10 cellular contexts compared by ENCODE assay signal in the genomic region with DNA sequence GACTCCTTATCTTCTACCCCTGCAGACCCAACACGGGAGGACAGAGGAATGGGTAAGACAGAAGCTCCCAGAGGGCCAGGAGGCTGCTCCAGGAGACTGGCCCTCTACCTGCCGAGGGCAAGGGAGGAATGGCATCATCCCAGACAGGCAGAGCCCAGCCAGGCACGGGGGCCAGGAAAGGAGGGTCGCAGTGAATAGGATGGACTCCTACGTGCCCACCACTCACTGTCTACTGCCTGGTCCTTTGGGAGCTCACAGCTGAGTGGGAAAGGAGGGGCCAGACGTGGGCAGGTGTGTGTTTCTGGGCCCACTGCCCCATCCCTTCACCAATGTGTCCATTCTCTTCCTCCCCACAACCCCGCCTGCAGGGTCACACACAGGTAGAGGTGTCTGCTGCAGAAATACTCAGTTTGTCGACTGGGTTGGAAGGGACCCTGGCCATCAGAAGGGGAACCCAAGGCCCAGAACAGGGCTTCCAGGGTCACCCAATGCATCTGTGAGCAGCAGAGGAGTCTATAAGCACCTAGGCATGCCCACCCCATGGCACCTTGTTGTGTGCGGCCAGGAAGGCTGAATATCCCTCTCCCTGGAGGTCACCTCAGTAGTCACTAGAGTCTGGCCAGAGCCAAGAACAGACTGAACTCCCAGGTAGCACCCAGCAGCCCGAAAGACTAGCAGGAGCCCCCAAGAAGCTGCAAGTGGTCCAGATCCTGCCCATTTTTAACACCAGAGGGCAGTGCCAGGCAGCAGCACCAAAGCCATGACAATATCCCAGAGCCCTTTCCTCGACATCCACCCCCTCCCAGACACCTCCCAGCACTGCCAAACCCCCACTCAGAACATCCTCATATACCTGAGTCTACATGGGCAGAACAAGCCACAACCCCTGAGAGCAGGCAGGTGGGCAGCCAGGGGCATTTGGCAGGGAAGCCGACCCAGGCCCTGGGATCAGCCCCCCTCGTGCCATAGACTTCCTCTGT. TPM values are rescaled to one million over a fixed set of nuclear protein-coding genes. Genes with fewer than 3 reads are reported as not detected.
DNase-seq lines count a peak whose midpoint lies in the region; ATAC-seq, FAIRE-seq and TF ChIP-seq lines count a peak whose summit lies in the region.
"Had no signal": no experiment of that assay in that cellular context is flagged by ENCODE, and none has a peak within 500 bp of the region (broad histone marks: within the 10 kb centered on the region; RNA-seq: fewer than 3 reads in every experiment).

No MANE protein-coding gene starts in this region.

- H3K4me1 ChIP-seq in H1 (replicated peaks in 1 of 4; ENCODE audit: control insufficient read depth in 3 of 4, insufficient read depth in 4 of 4, low read length in 3 of 4) = peaks cover 0 to 4% (median 3%) of the 10 kb centered on the region in 4 experiments; a peak in 3 of 7 replicates
- H3K4me1 ChIP-seq in spleen = peaks cover 11 to 67% (median 39%) of the 10 kb centered on the region in 6 donors

- H3K9me3 Mint-ChIP-seq in activated naive CD4-positive, alpha-beta T cell treated with anti-CD3 and anti-CD28 coated beads, Interleukin-2, amount 50 U/mL, for 72 hours = no peaks in the 10 kb centered on the region
- no peaks in the 10 kb centered on the region for H3K9me3 Mint-ChIP-seq in activated naive CD4-positive, alpha-beta T cell treated with anti-CD3 and anti-CD28 coated beads, Interleukin-2, amount 10 ng/mL, durations not matched to agents 7 days and 5 days

- no peak overlapping the region for H3K4me3 Mint-ChIP-seq in activated naive CD4-positive, alpha-beta T cell treated with anti-CD3 and anti-CD28 coated beads, Interleukin-2, amount 10 ng/mL, durations not matched to agents 7 days and 5 days

- H3K4me2 ChIP-seq in H1 (ENCODE audit: insufficient read depth in 1 of 2, low read depth in 2 of 2, low read length in 2 of 2) = no peak overlapping the region

- H3K4me1 Mint-ChIP-seq in activated naive CD4-positive, alpha-beta T cell treated with anti-CD3 and anti-CD28 coated beads, Interleukin-2, amount 10 ng/mL, durations not matched to agents 7 days and 5 days = peaks cover 24% of the 10 kb centered on the region

- H3K4me3 ChIP-seq in NB4 (ENCODE audit: low read depth, low read length) = no peak overlapping the region
- no peak overlapping the region for H3K4me3 ChIP-seq in H1 (ENCODE audit: extremely low read depth in 1 of 4, insufficient read depth in 2 of 4, low read depth in 3 of 4, low read length in 4 of 4)
- no peak overlapping the region for H3K4me3 ChIP-seq in spleen

- peak; percentile 25 to 37; a peak in 3 of 4 replicates for TF ChIP-seq RAD21 in H1 (IDR thresholded peaks at IDR 0.05 in 1 of 2, conservative IDR thresholded peaks at IDR 0.05 in 1 of 2; ENCODE audit: low read depth in 2 of 2, low read length in 2 of 2)

- no peaks in the 10 kb centered on the region for H3K36me3 Mint-ChIP-seq in activated naive CD4-positive, alpha-beta T cell treated with anti-CD3 and anti-CD28 coated beads, Interleukin-2, amount 50 U/mL, for 72 hours
- peaks cover 37% of the 10 kb centered on the region for H3K36me3 Mint-ChIP-seq in activated naive CD4-positive, alpha-beta T cell treated with anti-CD3 and anti-CD28 coated beads, Interleukin-2, amount 10 ng/mL, durations not matched to agents 7 days and 5 days

- no peak overlapping the region for H2BK20ac ChIP-seq in H1 (ENCODE audit: low read length)

- H2BK12ac ChIP-seq in H1 (ENCODE audit: low read depth, low read length) = no peak overlapping the region

- no peak overlapping the region for H3K9ac ChIP-seq in H1 (replicated peaks in 1 of 4; ENCODE audit: extremely low read depth in 1 of 4, low read depth in 3 of 4, low read length in 3 of 4)

- no peak for FAIRE-seq in H1 (lab: Jason Lieb, UNC)
- FAIRE-seq: G401.6 had no signal

- H2BK15ac ChIP-seq in H1 (ENCODE audit: low read length) = no peak overlapping the region

- CTCF ChIA-PET in activated naive CD4-positive, alpha-beta T cell treated with anti-CD3 and anti-CD28 coated beads, Interleukin-2, amount 10 ng/mL, durations not matched to agents 7 days and 5 days (lab: Charles Lee) = no interaction called here
- CTCF ChIA-PET in H1 (lab: Charles Lee; ENCODE audit: partially characterized antibody) = interaction anchor here (0.8 to 9.0 kb wide), 10 partner anchors 7 to 123 kb away, joined by 3 to 68 read pairs (median 6); no protein-coding TSS in a partner anchor

- H3K36me3 ChIP-seq in H1 (ENCODE audit: control insufficient read depth in 2 of 4, insufficient read depth in 4 of 4, low read length in 3 of 4) (peaks cover 75 to 99% (median 94%) of the 10 kb centered on the region in 4 experiments), spleen (peaks cover 7 to 100% (median 92%) of the 10 kb centered on the region in 6 donors)

- no peaks in the 10 kb centered on the region for H3K9me3 ChIP-seq in H1 (ENCODE audit: insufficient read depth in 2 of 2, low read depth in 1 of 2, low read length in 1 of 2)
- H3K9me3 ChIP-seq in spleen = no peaks in the 10 kb centered on the region

- H2AK5ac ChIP-seq in H1 (ENCODE audit: low read depth, low read length) = no peak overlapping the region

- intact Hi-C loops in spleen (cut with DNase I; ENCODE audit: low total_unique reads) = no loop called here

- no peak overlapping the region for H2BK120ac ChIP-seq in H1 (replicated peaks; ENCODE audit: low read depth, low read length)

- no peak for ATAC-seq in activated naive CD4-positive, alpha-beta T cell treated with anti-CD3 and anti-CD28 coated beads, Interleukin-2, amount 50 U/mL, for 72 hours

- no peak overlapping the region for H3K4ac ChIP-seq in H1 (replicated peaks; ENCODE audit: insufficient read length, low read depth, low read length)

- peaks cover 25 to 55% of the 10 kb centered on the region in 2 experiments for H4K20me1 ChIP-seq in H1 (replicated peaks in 1 of 2; ENCODE audit: control insufficient read depth in 1 of 2, insufficient read depth in 2 of 2, low read length in 2 of 2)

- H3K27me3 Mint-ChIP-seq in activated naive CD4-positive, alpha-beta T cell treated with anti-CD3 and anti-CD28 coated beads, Interleukin-2, amount 10 ng/mL, durations not matched to agents 7 days and 5 days = no peaks in the 10 kb centered on the region

- H3K79me2 ChIP-seq in H1 (ENCODE audit: control insufficient read depth in 1 of 2, insufficient read depth in 2 of 2, low read length in 2 of 2) = no peaks in the 10 kb centered on the region; a peak in 1 of 4 replicates

- peak; percentile 8 for TF ChIP-seq POLR2A in NB4 (IDR thresholded peaks at IDR 0.05; ENCODE audit: extremely low read depth, insufficient read length)
- peak in 1 of 2 experiments; percentile 47; a peak in 1 of 3 replicates for TF ChIP-seq POLR2A in H1 (IDR thresholded peaks at IDR 0.05; ENCODE audit: control extremely low read depth in 1 of 2, low read depth in 2 of 2, low read length in 2 of 2)
- TF ChIP-seq POLR2A in spleen (IDR thresholded peaks at IDR 0.05) = no peak

- peaks cover 7% of the 10 kb centered on the region for H3K79me1 ChIP-seq in H1 (ENCODE audit: low read depth, low read length)

- WGBS in H1 (ENCODE audit: extremely low coverage in 1 of 2, insufficient coverage in 1 of 2, insufficient read length in 1 of 2, insufficient replicate concordance in 2 of 2, low coverage in 1 of 2, low lambda C conversion rate in 2 of 2, missing lambda C conversion rate in 1 of 2), 2 experiments = 87% methylated on average over 12 of the region's 13 CpGs; no CpG with 5 or more reads in 1 of the 2 experiments
- 82 to 92% (median 86%) methylated on average over 9 to 13 of the region's 13 CpGs for WGBS in spleen, 5 donors

- H3K14ac ChIP-seq in H1 (ENCODE audit: insufficient read length) = no peak overlapping the region

- H2BK5ac ChIP-seq in H1 (ENCODE audit: low read depth, low read length) = no peak overlapping the region

- H4K5ac ChIP-seq in H1 (ENCODE audit: insufficient read length, low read depth, low read length) = no peak overlapping the region

- H3K27me3 ChIP-seq in H1 (replicated peaks in 1 of 4; ENCODE audit: control insufficient read depth in 3 of 4, extremely low read depth in 1 of 4, insufficient read depth in 3 of 4, low read length in 3 of 4) (no peaks in the 10 kb centered on the region), spleen (replicated peaks in 1 of 7) (no peaks in the 10 kb centered on the region)

- peak overlapping the region; percentile 57 for H4K8ac ChIP-seq in H1 (ENCODE audit: extremely low read depth, insufficient read depth, low read length)

- H4K91ac ChIP-seq in H1 (replicated peaks; ENCODE audit: insufficient read length, low read length) = no peak overlapping the region

- H3K27ac Mint-ChIP-seq in activated naive CD4-positive, alpha-beta T cell treated with anti-CD3 and anti-CD28 coated beads, Interleukin-2, amount 50 U/mL, for 72 hours = peak overlapping the region; percentile 48 to 82
- H3K27ac Mint-ChIP-seq in activated naive CD4-positive, alpha-beta T cell treated with anti-CD3 and anti-CD28 coated beads, Interleukin-2, amount 10 ng/mL, durations not matched to agents 7 days and 5 days = no peak overlapping the region

- no peak overlapping the region for H3K56ac ChIP-seq in H1 (replicated peaks; ENCODE audit: insufficient read length, low read depth, low read length)

- H3K18ac ChIP-seq in H1 (ENCODE audit: extremely low read depth, low read length) = no peak overlapping the region

- no peak for TF ChIP-seq CTCF in NB4 (IDR thresholded peaks at IDR 0.05; ENCODE audit: low read depth, low read length)
- peak in 1 of 3 experiments; percentile 45; a peak in 2 of 4 replicates for TF ChIP-seq CTCF in H1 (IDR thresholded peaks at IDR 0.05; ENCODE audit: control extremely low read depth in 1 of 3, insufficient read depth in 1 of 3, low read depth in 1 of 3, low read length in 3 of 3)
- TF ChIP-seq CTCF in spleen (IDR thresholded peaks at IDR 0.05 in 8 of 11, conservative IDR thresholded peaks at IDR 0.05 in 3 of 11) = no peak

- no peak for DNase-seq in activated naive CD4-positive, alpha-beta T cell treated with anti-CD3 and anti-CD28 coated beads, Interleukin-2, amount 50 U/mL, for 72 hours (ENCODE audit: low spot score in 2 of 2)
- DNase-seq in activated naive CD4-positive, alpha-beta T cell treated with anti-CD3 and anti-CD28 coated beads, Interleukin-2, amount 10 ng/mL, durations not matched to agents 7 days and 5 days = no peak
- no peak for DNase-seq in NB4 (ENCODE audit: low read depth)
- no peak for DNase-seq in H1 (ENCODE audit: low read depth in 1 of 2, low spot score in 2 of 2)
- peak; percentile 56 for DNase-seq in spleen
- no peak for DNase-seq in GDM1 (lab: John Stamatoyannopoulos, UW)
- DNase-seq in NCI-H2171 treated with DMSO at 0.1 percent for 48 hours (lab: John Stamatoyannopoulos, UW) = no peak
- no peak for DNase-seq in hippocampal formation (lab: John Stamatoyannopoulos, UW)
- DNase-seq: trophoblast cell had no signal

- H3K23me2 ChIP-seq in H1 (ENCODE audit: low read depth, low read length) = no peaks in the 10 kb centered on the region

- no peak overlapping the region for H2AFZ ChIP-seq in H1 (ENCODE audit: low read length)

- TF ChIP-seq EP300 in H1 (IDR thresholded peaks at IDR 0.05; ENCODE audit: borderline replicate concordance in 1 of 2, low read depth in 2 of 2, low read length in 2 of 2) = no peak

- POLR2A ChIA-PET in H1 (lab: Charles Lee; ENCODE audit: partially characterized antibody) = interaction anchor here (1.2 to 28.5 kb wide), 4 partner anchors 9 to 116 kb away, joined by 3 to 449 read pairs (median 3); a partner anchor contains a TSS

- H3K27ac ChIP-seq in H1 (ENCODE audit: low read depth, low read length) = peak overlapping the region; percentile 12; the same call in 1 of the 2 replicates
- no peak overlapping the region for H3K27ac ChIP-seq in spleen

- H3K23ac ChIP-seq in H1 (ENCODE audit: insufficient read length) = no peak overlapping the region

RNA-seq across cellular contexts. Expression of a gene that starts 24.0 kb away (rescaled TPM):
- 100 to 1,000 TPM; 258 to 359 TPM for total RNA-seq in activated naive CD4-positive, alpha-beta T cell treated with anti-CD3 and anti-CD28 coated beads, Interleukin-2, amount 50 U/mL, for 72 hours
- total RNA-seq in H1 (2021; fragmentation: NEBNext Ultra II Directional; extraction: Animal tissue kit (Norgen Biotek cat#: 25700)) = 975 and 986 TPM in 2 replicates
- polyA plus RNA-seq in H1 (2011; rRNA removed) (418 and 649 TPM in 2 replicates), spleen (100 to 1,000 TPM; 110 to 195 (median 137) TPM)
- polyA plus RNA-seq in H1 (2011; cell fraction: cytosol; rRNA removed) = 449 TPM
- 987 TPM for polyA plus RNA-seq in H1 (2011; cell fraction: nucleus; rRNA removed)
- polyA plus RNA-seq in H1 (2012, experiment 1 of 2) = 570 to 1,148 TPM (median 1,049 TPM) in 4 replicates
- polyA plus RNA-seq in H1 (2012, experiment 2 of 2) = 841 TPM
- polyA plus RNA-seq in H1 (2013, experiment 1 of 2) = 760 TPM
- 785 TPM for polyA plus RNA-seq in H1 (2013, experiment 2 of 2)
- 353 and 390 TPM in 2 replicates for polyA minus RNA-seq in H1 (2011; rRNA and poly(A)+ RNA removed)
- polyA minus RNA-seq in H1 (2011; cell fraction: cytosol; rRNA and poly(A)+ RNA removed) = 430 TPM
- 346 TPM for polyA minus RNA-seq in H1 (2011; cell fraction: nucleus; rRNA and poly(A)+ RNA removed)
- 100 to 1,000 TPM; 253 to 490 (median 287) TPM for total RNA-seq in spleen
